Comparison of ENCODE assay signal across 21 cellular contexts in genomic region chr17:29627951-29628350, GRCh38. TPM values are rescaled to one million over a fixed set of nuclear protein-coding genes. Genes with fewer than 3 reads are reported as not detected.
A peak's percentile ranks its signal among the peaks of the same experiment; 100 is the strongest.
DNase-seq lines count a peak whose midpoint lies in the region; ATAC-seq and TF ChIP-seq lines count a peak whose summit lies in the region.
"Had no signal": no experiment of that assay in that cellular context is flagged by ENCODE, and none has a peak within 500 bp of the region (broad histone marks: within the 10 kb centered on the region; RNA-seq: fewer than 3 reads in every experiment).

No MANE protein-coding gene starts in this region.

- no peak for DNase-seq in stimulated activated naive CD8-positive, alpha-beta T cell treated with anti-CD3 and anti-CD28 coated beads, Interleukin-15, amount 100 ng/mL, for 72 hours
- DNase-seq in natural killer cell (no peak), NCI-H146 treated with DMSO at 0.1 percent for 48 hours (lab: John Stamatoyannopoulos, UW; ENCODE audit: unreplicated experiment) (no peak), activated gamma-delta T cell (lab: John Stamatoyannopoulos, UW) (no peak)
- DNase-seq: activated T-cell treated with anti-CD3 and anti-CD28 coated beads, Interleukin-2, amount 50 U/mL, for 1 hour; cerebellar nuclear complex; DMS53; dorsolateral prefrontal cortex; GDM1; mesenchymal stem cell; MG63; NCI-H1417; NCI-H446; right cardiac atrium; stimulated activated CD4-positive, alpha-beta T cell treated with anti-CD3 and anti-CD28 coated beads, Interleukin-4, amount 100 ng/mL, for 24 hours; stimulated activated naive CD8-positive, alpha-beta T cell treated with anti-CD3 and anti-CD28 coated beads, Interleukin-15, Interleukin-2, amounts not matched to agents 100 U/mL and 50 U/mL, for 24 hours; tibial artery had no signal

- intact Hi-C loops in natural killer cell (cut with micrococcal nuclease) = no loop called here

- no peaks in the 10 kb centered on the region for H3K9me3 Mint-ChIP-seq in stimulated activated naive CD8-positive, alpha-beta T cell treated with anti-CD3 and anti-CD28 coated beads, Interleukin-15, Interleukin-2, amounts not matched to agents 100 ng/mL and 50 ng/mL, for 24 hours
- no peaks in the 10 kb centered on the region for H3K9me3 Mint-ChIP-seq in stimulated activated naive CD8-positive, alpha-beta T cell treated with anti-CD3 and anti-CD28 coated beads, Interleukin-15, amount 100 ng/mL, for 72 hours
- H3K9me3 Mint-ChIP-seq in activated T-helper 17 cell treated with anti-CD3 and anti-CD28 coated beads, Interleukin-2, amount 50 U/mL, for 72 hours = no peaks in the 10 kb centered on the region
- no peaks in the 10 kb centered on the region for H3K9me3 Mint-ChIP-seq in natural killer cell

- peaks cover 35% of the 10 kb centered on the region for H3K36me3 Mint-ChIP-seq in stimulated activated naive CD8-positive, alpha-beta T cell treated with anti-CD3 and anti-CD28 coated beads, Interleukin-15, Interleukin-2, amounts not matched to agents 100 ng/mL and 50 ng/mL, for 24 hours (ENCODE audit: low read depth)
- H3K36me3 Mint-ChIP-seq in activated T-helper 17 cell treated with anti-CD3 and anti-CD28 coated beads, Interleukin-2, amount 50 U/mL, for 72 hours (ENCODE audit: low read depth) = peaks cover 55% of the 10 kb centered on the region
- H3K36me3 Mint-ChIP-seq in natural killer cell = peaks cover 12% of the 10 kb centered on the region

- TF ChIP-seq CTCF in natural killer cell (IDR thresholded peaks at IDR 0.05) = no peak

- no peaks in the 10 kb centered on the region for H3K27me3 Mint-ChIP-seq in stimulated activated naive CD8-positive, alpha-beta T cell treated with anti-CD3 and anti-CD28 coated beads, Interleukin-15, Interleukin-2, amounts not matched to agents 100 ng/mL and 50 ng/mL, for 24 hours
- H3K27me3 Mint-ChIP-seq in stimulated activated naive CD8-positive, alpha-beta T cell treated with anti-CD3 and anti-CD28 coated beads, Interleukin-15, amount 100 ng/mL, for 72 hours = no peaks in the 10 kb centered on the region
- no peaks in the 10 kb centered on the region for H3K27me3 Mint-ChIP-seq in activated T-helper 17 cell treated with anti-CD3 and anti-CD28 coated beads, Interleukin-2, amount 50 U/mL, for 72 hours
- no peaks in the 10 kb centered on the region for H3K27me3 Mint-ChIP-seq in natural killer cell (ENCODE audit: low read depth in 2 of 2)

- ATAC-seq in stimulated activated naive CD8-positive, alpha-beta T cell treated with anti-CD3 and anti-CD28 coated beads, Interleukin-15, amount 100 ng/mL, for 72 hours = no peak
- no peak for ATAC-seq in activated T-helper 17 cell treated with anti-CD3 and anti-CD28 coated beads, Interleukin-2, amount 50 U/mL, for 72 hours (replicated peaks)
- no peak for ATAC-seq in natural killer cell
- ATAC-seq in HG02798 (IDR thresholded peaks at IDR 0.05; ENCODE audit: poor library complexity, unreplicated experiment) = no peak
- ATAC-seq: K562; stimulated activated naive CD8-positive, alpha-beta T cell treated with anti-CD3 and anti-CD28 coated beads, Interleukin-15, Interleukin-2, amounts not matched to agents 100 U/mL and 50 U/mL, for 24 hours had no signal

- peaks cover 59% of the 10 kb centered on the region for H3K4me1 Mint-ChIP-seq in stimulated activated naive CD8-positive, alpha-beta T cell treated with anti-CD3 and anti-CD28 coated beads, Interleukin-15, Interleukin-2, amounts not matched to agents 100 ng/mL and 50 ng/mL, for 24 hours (ENCODE audit: low read depth)
- H3K4me1 Mint-ChIP-seq in stimulated activated naive CD8-positive, alpha-beta T cell treated with anti-CD3 and anti-CD28 coated beads, Interleukin-15, amount 100 ng/mL, for 72 hours = peaks cover 78% of the 10 kb centered on the region
- H3K4me1 Mint-ChIP-seq in activated T-helper 17 cell treated with anti-CD3 and anti-CD28 coated beads, Interleukin-2, amount 50 U/mL, for 72 hours = peaks cover 50% of the 10 kb centered on the region
- peaks cover 40 to 51% of the 10 kb centered on the region in 2 donors for H3K4me1 Mint-ChIP-seq in natural killer cell

- no peak overlapping the region for H3K4me3 Mint-ChIP-seq in stimulated activated naive CD8-positive, alpha-beta T cell treated with anti-CD3 and anti-CD28 coated beads, Interleukin-15, Interleukin-2, amounts not matched to agents 100 ng/mL and 50 ng/mL, for 24 hours
- H3K4me3 Mint-ChIP-seq in stimulated activated naive CD8-positive, alpha-beta T cell treated with anti-CD3 and anti-CD28 coated beads, Interleukin-15, amount 100 ng/mL, for 72 hours = no peak overlapping the region
- no peak overlapping the region for H3K4me3 Mint-ChIP-seq in activated T-helper 17 cell treated with anti-CD3 and anti-CD28 coated beads, Interleukin-2, amount 50 U/mL, for 72 hours
- no peak overlapping the region for H3K4me3 Mint-ChIP-seq in natural killer cell

- H3K27ac Mint-ChIP-seq in stimulated activated naive CD8-positive, alpha-beta T cell treated with anti-CD3 and anti-CD28 coated beads, Interleukin-15, Interleukin-2, amounts not matched to agents 100 ng/mL and 50 ng/mL, for 24 hours = peak overlapping the region; percentile 16
- no peak overlapping the region for H3K27ac Mint-ChIP-seq in stimulated activated naive CD8-positive, alpha-beta T cell treated with anti-CD3 and anti-CD28 coated beads, Interleukin-15, amount 100 ng/mL, for 72 hours
- peak overlapping the region; percentile 93 for H3K27ac Mint-ChIP-seq in activated T-helper 17 cell treated with anti-CD3 and anti-CD28 coated beads, Interleukin-2, amount 50 U/mL, for 72 hours
- H3K27ac Mint-ChIP-seq in natural killer cell = peak overlapping the region; percentile 18 to 32

RNA-seq across cellular contexts. Expression of gene CORO6, which starts 5.2 kb away (rescaled TPM):
- total RNA-seq in activated T-helper 17 cell treated with anti-CD3 and anti-CD28 coated beads, Interleukin-2, amount 50 U/mL, for 72 hours = 10 to 100 TPM in 1 of 2 donors, 1 to 10 TPM in 1; 2.5 to 12.0 TPM
- 10 to 100 TPM in 1 of 3 donors, 1 to 10 TPM in 2; 2.4 to 18.7 (median 3.9) TPM for total RNA-seq in natural killer cell

RNA-seq across cellular contexts. Expression of gene ANKRD13B, which starts 35.0 kb away (rescaled TPM):
- total RNA-seq in activated T-helper 17 cell treated with anti-CD3 and anti-CD28 coated beads, Interleukin-2, amount 50 U/mL, for 72 hours = 10 to 100 TPM; 10.4 to 27.7 TPM
- 1 to 10 TPM; 2.3 to 6.6 (median 4.0) TPM for total RNA-seq in natural killer cell

RNA-seq across cellular contexts. Expression of gene GIT1, which starts 38.5 kb away (rescaled TPM):
- 10 to 100 TPM; 52.4 to 65.7 TPM for total RNA-seq in activated T-helper 17 cell treated with anti-CD3 and anti-CD28 coated beads, Interleukin-2, amount 50 U/mL, for 72 hours
- 10 to 100 TPM; 39.4 to 61.4 (median 54.6) TPM for total RNA-seq in natural killer cell

RNA-seq across cellular contexts. Expression of gene TP53I13, which starts 59.5 kb away (rescaled TPM):
- 10 to 100 TPM; 45.7 to 58.1 TPM for total RNA-seq in activated T-helper 17 cell treated with anti-CD3 and anti-CD28 coated beads, Interleukin-2, amount 50 U/mL, for 72 hours
- 100 to 1,000 TPM; 122 to 148 (median 148) TPM for total RNA-seq in natural killer cell

Comparison
In these comparisons a context has a peak if more than half of its experiments do, and no peak if none do; other contexts are left out.
1. H3K27ac Mint-ChIP-seq: peak in stimulated activated naive CD8-positive, alpha-beta T cell treated with anti-CD3 and anti-CD28 coated beads, Interleukin-15, Interleukin-2, amounts not matched to agents 100 ng/mL and 50 ng/mL, for 24 hours (single experiment), activated T-helper 17 cell treated with anti-CD3 and anti-CD28 coated beads, Interleukin-2, amount 50 U/mL, for 72 hours (single experiment) and natural killer cell (2 of 2); none in stimulated activated naive CD8-positive, alpha-beta T cell treated with anti-CD3 and anti-CD28 coated beads, Interleukin-15, amount 100 ng/mL, for 72 hours (0 of 2).